8 cellular contexts compared by ENCODE assay signal in the genomic region with DNA sequence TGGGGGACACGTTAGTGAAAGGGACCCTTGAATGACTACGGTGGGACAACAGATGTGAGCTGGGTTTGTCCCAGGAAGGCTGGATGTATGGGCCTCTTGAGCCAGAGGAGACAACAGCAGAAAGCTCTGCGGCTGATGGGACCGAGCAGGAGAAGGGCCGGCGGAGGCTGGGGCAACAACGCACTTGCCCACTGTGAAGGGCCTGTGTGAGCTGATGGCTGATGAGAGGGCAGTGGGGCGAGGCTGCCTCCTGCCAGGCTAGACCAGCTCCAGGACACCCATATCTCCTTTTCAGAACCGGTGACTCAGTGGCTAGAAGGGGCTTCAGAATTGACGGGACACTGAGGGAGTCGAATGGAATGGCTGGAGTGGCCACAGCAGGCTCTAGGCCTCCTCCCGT.
DNase-seq lines count a peak whose midpoint lies in the region; ATAC-seq and TF ChIP-seq lines count a peak whose summit lies in the region.
"Had no signal": no experiment of that assay in that cellular context is flagged by ENCODE, and none has a peak within 500 bp of the region (broad histone marks: within the 10 kb centered on the region; RNA-seq: fewer than 3 reads in every experiment).

No MANE protein-coding gene starts in this region.

- WGBS in GM23248 (ENCODE audit: low coverage in 1 of 2, low lambda C conversion rate in 2 of 2, missing lambda C conversion rate in 2 of 2), 2 experiments: 85% methylated on average over 12 of the region's 12 CpGs

- H3K4me1 ChIP-seq in GM23248 (ENCODE audit: insufficient read depth) (peaks cover 74% of the 10 kb centered on the region), fibroblast of lung (ENCODE audit: control insufficient read depth, extremely low read depth, insufficient read depth, low read length) (peaks cover 59% of the 10 kb centered on the region), mucosa of descending colon (ENCODE audit: low read depth) (peaks cover 62% of the 10 kb centered on the region)

- no peaks in the 10 kb centered on the region for H3K9me3 Mint-ChIP-seq in T-cell

- H3K9ac ChIP-seq in GM23248 (peak overlapping the region; percentile 93), fibroblast of lung (ENCODE audit: insufficient read depth, low read length) (no peak overlapping the region)

- ATAC-seq in T-cell (replicated peaks in 1 of 4) (no peak), GM21529 (IDR thresholded peaks at IDR 0.05; ENCODE audit: unreplicated experiment) (no peak), mucosa of descending colon (no peak), left colon (no peak)

- H3K4me3 ChIP-seq in GM23248: no peak overlapping the region
- no peak overlapping the region for H3K4me3 ChIP-seq in fibroblast of lung (replicated peaks in 1 of 4; ENCODE audit: control extremely low read depth in 1 of 4, insufficient read depth in 1 of 4, low read depth in 3 of 4, low read length in 4 of 4)
- H3K4me3 ChIP-seq in skin epidermis: no peak overlapping the region
- no peak overlapping the region for H3K4me3 ChIP-seq in mucosa of descending colon

- no peaks in the 10 kb centered on the region for H4K20me1 ChIP-seq in GM23248 (ENCODE audit: insufficient read depth)
- no peaks in the 10 kb centered on the region for H4K20me1 ChIP-seq in fibroblast of lung (ENCODE audit: control insufficient read depth, extremely low read depth, insufficient read depth, low read length)

- CTCF ChIA-PET in T-cell (lab: Charles Lee): interaction anchor here (0.9 kb wide), 2 partner anchors 10 kb away, joined by 3 to 4 read pairs; no protein-coding TSS in a partner anchor

- H3K27me3 ChIP-seq in GM23248 (replicated peaks; ENCODE audit: insufficient read depth) (no peaks in the 10 kb centered on the region), fibroblast of lung (ENCODE audit: control insufficient read depth, insufficient read depth, low read length) (no peaks in the 10 kb centered on the region)

- H3K4me3 Mint-ChIP-seq in T-cell: peak overlapping the region; percentile 52 to 86 (median 62)

- no peak for DNase-seq in GM23248
- DNase-seq in T-cell: no peak
- DNase-seq in fibroblast of lung (ENCODE audit: low read depth in 2 of 2): peak in 1 of 2 donors; percentile 41
- no peak for DNase-seq in mucosa of descending colon
- DNase-seq in left colon: no peak
- DNase-seq: amniotic stem cell had no signal

- no peak for TF ChIP-seq CTCF in fibroblast of lung (conservative IDR thresholded peaks at IDR 0.05 in 1 of 2, IDR thresholded peaks at IDR 0.05 in 1 of 2; ENCODE audit: low read depth in 1 of 2, low read length in 2 of 2)
- TF ChIP-seq CTCF in mucosa of descending colon (IDR thresholded peaks at IDR 0.05): no peak

- H3K4me1 Mint-ChIP-seq in T-cell: peaks cover 85 to 88% (median 86%) of the 10 kb centered on the region in 3 donors

- H3K9me2 ChIP-seq in GM23248 (ENCODE audit: insufficient read depth): no peaks in the 10 kb centered on the region

- no peaks in the 10 kb centered on the region for H3K27me3 Mint-ChIP-seq in T-cell

- peak overlapping the region; percentile 93 to 96 for H3K27ac Mint-ChIP-seq in T-cell

- peak overlapping the region; percentile 45 for H3K4me2 ChIP-seq in GM23248 (ENCODE audit: unreplicated experiment)
- no peak overlapping the region for H3K4me2 ChIP-seq in fibroblast of lung (ENCODE audit: extremely low read depth, insufficient read depth, low read length)

- peaks cover 4% of the 10 kb centered on the region for H3K36me3 Mint-ChIP-seq in T-cell

- POLR2A ChIA-PET in T-cell (lab: Charles Lee): no interaction called here

- no peaks in the 10 kb centered on the region for H3K9me3 ChIP-seq in GM23248 (ENCODE audit: low read depth)
- H3K9me3 ChIP-seq in fibroblast of lung (ENCODE audit: control insufficient read depth, insufficient read depth, low read depth, low read length): no peaks in the 10 kb centered on the region
- no peaks in the 10 kb centered on the region for H3K9me3 ChIP-seq in mucosa of descending colon

- H3K27ac ChIP-seq in GM23248 (peak overlapping the region; percentile 100), fibroblast of lung (ENCODE audit: insufficient read depth, low read length) (peak overlapping the region; percentile 98), skin epidermis (peak overlapping the region in 19 of 21 experiments; percentile 34 to 88 (median 73))

- no peaks in the 10 kb centered on the region for H3K36me3 ChIP-seq in GM23248 (ENCODE audit: low read depth)
- peaks cover 5% of the 10 kb centered on the region for H3K36me3 ChIP-seq in fibroblast of lung (ENCODE audit: control insufficient read depth, insufficient read depth, low read length)
- no peaks in the 10 kb centered on the region for H3K36me3 ChIP-seq in mucosa of descending colon (ENCODE audit: low read depth)

- intact Hi-C loops in mucosa of descending colon (cut with DNase I, micrococcal nuclease) (no loop called here), left colon (cut with DNase I, micrococcal nuclease) (no loop called here)

- H3K79me2 ChIP-seq in GM23248 (ENCODE audit: insufficient read depth) (peaks cover 88% of the 10 kb centered on the region), fibroblast of lung (ENCODE audit: control insufficient read depth, insufficient read depth, low read length) (peaks cover 86% of the 10 kb centered on the region)

- H2AFZ ChIP-seq in GM23248: no peak overlapping the region
- no peak overlapping the region for H2AFZ ChIP-seq in fibroblast of lung (ENCODE audit: low read length)

- in situ Hi-C loops in GM23248 (cut with MboI): no loop called here

- peaks cover 33% of the 10 kb centered on the region for H3F3A ChIP-seq in GM23248 (ENCODE audit: insufficient read depth)
